In genomic region chr2:126761981-126762878, GRCh38 we compare ENCODE assay signal across 11 cellular contexts.
DNase-seq lines count a peak whose midpoint lies in the region; ATAC-seq and TF ChIP-seq lines count a peak whose summit lies in the region.
"Had no signal": no experiment of that assay in that cellular context is flagged by ENCODE, and none has a peak within 500 bp of the region (broad histone marks: within the 10 kb centered on the region; RNA-seq: fewer than 3 reads in every experiment).

No MANE protein-coding gene starts in this region.

- H3K4me3 Mint-ChIP-seq in activated naive CD8-positive, alpha-beta T cell treated with anti-CD3 and anti-CD28 coated beads, Interleukin-2, amount 10 ng/mL, durations not matched to agents 7 days and 5 days = peak overlapping the region; percentile 68
- no peak overlapping the region for H3K4me3 Mint-ChIP-seq in type B pancreatic cell
- H3K4me3 Mint-ChIP-seq: stimulated activated memory B cell treated with anti-CD40 and anti-IgM and Interleukin-4, amounts not matched to agents 10 μg/mL and 1 μg/mL and 100 μg/mL, for 72 hours had no signal

- peaks cover 13% of the 10 kb centered on the region for H3K27me3 Mint-ChIP-seq in activated naive CD8-positive, alpha-beta T cell treated with anti-CD3 and anti-CD28 coated beads, Interleukin-2, amount 10 ng/mL, durations not matched to agents 7 days and 5 days
- H3K27me3 Mint-ChIP-seq in type B pancreatic cell = peaks cover 22% of the 10 kb centered on the region

- peaks cover 10% of the 10 kb centered on the region for H3K9me3 Mint-ChIP-seq in activated naive CD8-positive, alpha-beta T cell treated with anti-CD3 and anti-CD28 coated beads, Interleukin-2, amount 10 ng/mL, durations not matched to agents 7 days and 5 days
- no peaks in the 10 kb centered on the region for H3K9me3 Mint-ChIP-seq in type B pancreatic cell
- H3K9me3 Mint-ChIP-seq: stimulated activated memory B cell treated with anti-CD40 and anti-IgM and Interleukin-4, amounts not matched to agents 10 μg/mL and 1 μg/mL and 100 μg/mL, for 72 hours had no signal

- no peak for TF ChIP-seq CTCF in type B pancreatic cell (conservative IDR thresholded peaks at IDR 0.05)

- intact Hi-C loops in Right ventricle myocardium superior (cut with DNase I) = no loop called here

- POLR2A ChIA-PET in activated naive CD8-positive, alpha-beta T cell treated with anti-CD3 and anti-CD28 coated beads, Interleukin-2, amount 10 ng/mL, durations not matched to agents 7 days and 5 days (lab: Charles Lee) = interaction anchor here (1.0 to 3.2 kb wide), 3 partner anchors 14 to 105 kb away, joined by 6 to 21 read pairs (median 6); partner anchors contain the start of gene GYPC
- POLR2A ChIA-PET in HEK293T (lab: Yijun Ruan, JAX) = no interaction called here

- H3K27ac Mint-ChIP-seq in activated naive CD8-positive, alpha-beta T cell treated with anti-CD3 and anti-CD28 coated beads, Interleukin-2, amount 10 ng/mL, durations not matched to agents 7 days and 5 days = peak overlapping the region; percentile 83
- H3K27ac Mint-ChIP-seq in type B pancreatic cell = no peak overlapping the region
- H3K27ac Mint-ChIP-seq: stimulated activated memory B cell treated with anti-CD40 and anti-IgM and Interleukin-4, amounts not matched to agents 10 μg/mL and 1 μg/mL and 100 μg/mL, for 72 hours had no signal

- H3K36me3 Mint-ChIP-seq in activated naive CD8-positive, alpha-beta T cell treated with anti-CD3 and anti-CD28 coated beads, Interleukin-2, amount 10 ng/mL, durations not matched to agents 7 days and 5 days = peaks cover 10% of the 10 kb centered on the region
- H3K36me3 Mint-ChIP-seq in type B pancreatic cell = no peaks in the 10 kb centered on the region
- H3K36me3 Mint-ChIP-seq: stimulated activated memory B cell treated with anti-CD40 and anti-IgM and Interleukin-4, amounts not matched to agents 10 μg/mL and 1 μg/mL and 100 μg/mL, for 72 hours had no signal

- H3K4me1 Mint-ChIP-seq in activated naive CD8-positive, alpha-beta T cell treated with anti-CD3 and anti-CD28 coated beads, Interleukin-2, amount 10 ng/mL, durations not matched to agents 7 days and 5 days = peaks cover 33% of the 10 kb centered on the region
- no peaks in the 10 kb centered on the region for H3K4me1 Mint-ChIP-seq in type B pancreatic cell (ENCODE audit: unreplicated experiment)
- H3K4me1 Mint-ChIP-seq: stimulated activated memory B cell treated with anti-CD40 and anti-IgM and Interleukin-4, amounts not matched to agents 10 μg/mL and 1 μg/mL and 100 μg/mL, for 72 hours had no signal

- CTCF ChIA-PET in HEK293T (lab: Yijun Ruan, JAX) = no interaction called here

- peak; percentile 43 for DNase-seq in activated CD4-positive, alpha-beta T cell treated with anti-CD3 and anti-CD28 coated beads for 48 hours
- DNase-seq in activated naive CD8-positive, alpha-beta T cell treated with anti-CD3 and anti-CD28 coated beads, Interleukin-2, amount 10 ng/mL, durations not matched to agents 7 days and 5 days = peak; percentile 74
- peak; percentile 9 for DNase-seq in stimulated activated CD8-positive, alpha-beta memory T cell treated with anti-CD3 and anti-CD28 coated beads, Interleukin-7, amount 100 ng/mL, for 24 hours (ENCODE audit: low read depth)
- DNase-seq in type B pancreatic cell (ENCODE audit: extremely low spot score, unreplicated experiment) (no peak), anterior cingulate cortex (lab: John Stamatoyannopoulos, UW) (no peak), Right ventricle myocardium superior (no peak), HEK293T (ENCODE audit: extremely low spot score) (no peak)
- DNase-seq: DMS79, NCI-H226 had no signal

- peak; percentile 69 for ATAC-seq in GM19372 (IDR thresholded peaks at IDR 0.05; ENCODE audit: low read depth, unreplicated experiment)
- ATAC-seq in activated naive CD8-positive, alpha-beta T cell treated with anti-CD3 and anti-CD28 coated beads, Interleukin-2, amount 10 ng/mL, durations not matched to agents 7 days and 5 days (ENCODE audit: low read depth) = peak; percentile 95
- ATAC-seq in Right ventricle myocardium superior (ENCODE audit: poor library complexity) = no peak
- ATAC-seq: stimulated activated memory B cell treated with anti-CD40 and anti-IgM and Interleukin-4, amounts not matched to agents 10 μg/mL and 1 μg/mL and 100 μg/mL, for 72 hours had no signal

TF ChIP-seq in HEK293T, 16 proteins besides CTCF, POLR2A, EP300 and RAD21:
- TF ChIP-seq HDGF (IDR thresholded peaks at IDR 0.05; ENCODE audit: borderline replicate concordance) (no peak), LEF1 (IDR thresholded peaks at IDR 0.05; ENCODE audit: borderline replicate concordance) (no peak), CTBP1 (IDR thresholded peaks at IDR 0.05; ENCODE audit: borderline replicate concordance) (no peak), ARNT (IDR thresholded peaks at IDR 0.05) (no peak), ELF4 (IDR thresholded peaks at IDR 0.05) (no peak), BHLHE40 (IDR thresholded peaks at IDR 0.05; ENCODE audit: borderline replicate concordance) (no peak), NFRKB (IDR thresholded peaks at IDR 0.05) (no peak)

Comparison
In these comparisons a context has a peak if more than half of its experiments do, and no peak if none do; other contexts are left out.
1. DNase-seq: peak in activated CD4-positive, alpha-beta T cell treated with anti-CD3 and anti-CD28 coated beads for 48 hours (single experiment), activated naive CD8-positive, alpha-beta T cell treated with anti-CD3 and anti-CD28 coated beads, Interleukin-2, amount 10 ng/mL, durations not matched to agents 7 days and 5 days (single experiment) and stimulated activated CD8-positive, alpha-beta memory T cell treated with anti-CD3 and anti-CD28 coated beads, Interleukin-7, amount 100 ng/mL, for 24 hours (single experiment); none in type B pancreatic cell (single experiment), anterior cingulate cortex (0 of 58), Right ventricle myocardium superior (single experiment) and HEK293T (single experiment).